ENCODE assay signal across 26 cellular contexts in genomic region chr12:106908561-106908960, GRCh38.
"Had no signal": no experiment of that assay in that cellular context is flagged by ENCODE, and none has a peak within 500 bp of the region (broad histone marks: within the 10 kb centered on the region; RNA-seq: fewer than 3 reads in every experiment).

No MANE protein-coding gene starts in this region.

- H3K27me3 ChIP-seq: pancreas had no signal

- H3K4me3 Mint-ChIP-seq: memory B cell; naive thymus-derived CD4-positive, alpha-beta T cell; natural killer cell treated with Interleukin-12 subunit alpha and Interleukin-12 subunit beta and Interleukin-15 and Interleukin-18, amount 100 ng/mL, for 72 hours; stimulated activated effector memory CD8-positive, alpha-beta T cell treated with anti-CD3 and anti-CD28 coated beads, Interleukin-12 subunit alpha, Interleukin-12 subunit beta, amount 100 ng/mL, for 72 hours; stimulated activated naive CD8-positive, alpha-beta T cell treated with anti-CD3 and anti-CD28 coated beads, Interleukin-15, Interleukin-2, amounts not matched to agents 100 ng/mL and 50 ng/mL, for 24 hours had no signal

- H3K9me3 ChIP-seq: heart right ventricle, left ventricle myocardium inferior, mucosa of descending colon, pancreas, prostate gland, suprapubic skin, thoracic aorta, tibial artery, upper lobe of right lung had no signal

- H3K4me3 ChIP-seq: heart right ventricle, hepatocyte, left ventricle myocardium inferior, mucosa of descending colon, pancreas, prostate gland, skin epidermis, suprapubic skin, thoracic aorta, tibial artery, upper lobe of right lung had no signal

- ATAC-seq: heart right ventricle; mucosa of descending colon; naive thymus-derived CD4-positive, alpha-beta T cell; natural killer cell treated with Interleukin-12 subunit alpha and Interleukin-12 subunit beta and Interleukin-15 and Interleukin-18, amount 100 ng/mL, for 72 hours; pancreas; sciatic nerve; stimulated activated effector memory CD8-positive, alpha-beta T cell treated with anti-CD3 and anti-CD28 coated beads, Interleukin-12 subunit alpha, Interleukin-12 subunit beta, amount 100 ng/mL, for 72 hours; upper lobe of right lung had no signal

- H3K27ac ChIP-seq: heart right ventricle, hepatocyte, left ventricle myocardium inferior, pancreas, prostate gland, skin epidermis, suprapubic skin, thoracic aorta, tibial artery, upper lobe of right lung had no signal

- H3K4me2 ChIP-seq: hepatocyte had no signal

- H3K36me3 ChIP-seq: heart right ventricle, left ventricle myocardium inferior, pancreas, prostate gland, suprapubic skin, thoracic aorta, tibial artery, upper lobe of right lung had no signal

- H3K27ac Mint-ChIP-seq: memory B cell; naive thymus-derived CD4-positive, alpha-beta T cell; natural killer cell treated with Interleukin-12 subunit alpha and Interleukin-12 subunit beta and Interleukin-15 and Interleukin-18, amount 100 ng/mL, for 72 hours; stimulated activated effector memory CD8-positive, alpha-beta T cell treated with anti-CD3 and anti-CD28 coated beads, Interleukin-12 subunit alpha, Interleukin-12 subunit beta, amount 100 ng/mL, for 72 hours; stimulated activated naive CD8-positive, alpha-beta T cell treated with anti-CD3 and anti-CD28 coated beads, Interleukin-15, Interleukin-2, amounts not matched to agents 100 ng/mL and 50 ng/mL, for 24 hours had no signal

- H3K9me3 Mint-ChIP-seq: memory B cell; natural killer cell treated with Interleukin-12 subunit alpha and Interleukin-12 subunit beta and Interleukin-15 and Interleukin-18, amount 100 ng/mL, for 72 hours; stimulated activated effector memory CD8-positive, alpha-beta T cell treated with anti-CD3 and anti-CD28 coated beads, Interleukin-12 subunit alpha, Interleukin-12 subunit beta, amount 100 ng/mL, for 72 hours; stimulated activated naive CD8-positive, alpha-beta T cell treated with anti-CD3 and anti-CD28 coated beads, Interleukin-15, Interleukin-2, amounts not matched to agents 100 ng/mL and 50 ng/mL, for 24 hours had no signal

- H3K4me1 ChIP-seq: pancreas, prostate gland, upper lobe of right lung had no signal

- DNase-seq: heart right ventricle; islet precursor cell; left ventricle myocardium inferior; midbrain; mucosa of descending colon; naive thymus-derived CD4-positive, alpha-beta T cell; nucleus accumbens; pancreas; stimulated activated CD4-positive, alpha-beta T cell treated with anti-CD3 and anti-CD28 coated beads, Interleukin-12 subunit alpha, Interleukin-12 subunit beta, amount 100 ng/mL, for 4 hours; stimulated activated CD4-positive, alpha-beta T cell treated with anti-CD3 and anti-CD28 coated beads, Interleukin-15, amount 100 ng/mL, for 24 hours; stimulated activated CD4-positive, alpha-beta T cell treated with anti-CD3 and anti-CD28 coated beads, Interleukin-2, amount 100 ng/mL, for 24 hours; stimulated activated CD4-positive, alpha-beta T cell treated with anti-CD3 and anti-CD28 coated beads, Interleukin-4, amount 100 ng/mL, for 1 hour; stimulated activated naive CD4-positive, alpha-beta T cell; tibial artery; trophoblast cell; upper lobe of right lung had no signal

- H3K36me3 Mint-ChIP-seq: memory B cell; natural killer cell treated with Interleukin-12 subunit alpha and Interleukin-12 subunit beta and Interleukin-15 and Interleukin-18, amount 100 ng/mL, for 72 hours had no signal
